In the genomic region with DNA sequence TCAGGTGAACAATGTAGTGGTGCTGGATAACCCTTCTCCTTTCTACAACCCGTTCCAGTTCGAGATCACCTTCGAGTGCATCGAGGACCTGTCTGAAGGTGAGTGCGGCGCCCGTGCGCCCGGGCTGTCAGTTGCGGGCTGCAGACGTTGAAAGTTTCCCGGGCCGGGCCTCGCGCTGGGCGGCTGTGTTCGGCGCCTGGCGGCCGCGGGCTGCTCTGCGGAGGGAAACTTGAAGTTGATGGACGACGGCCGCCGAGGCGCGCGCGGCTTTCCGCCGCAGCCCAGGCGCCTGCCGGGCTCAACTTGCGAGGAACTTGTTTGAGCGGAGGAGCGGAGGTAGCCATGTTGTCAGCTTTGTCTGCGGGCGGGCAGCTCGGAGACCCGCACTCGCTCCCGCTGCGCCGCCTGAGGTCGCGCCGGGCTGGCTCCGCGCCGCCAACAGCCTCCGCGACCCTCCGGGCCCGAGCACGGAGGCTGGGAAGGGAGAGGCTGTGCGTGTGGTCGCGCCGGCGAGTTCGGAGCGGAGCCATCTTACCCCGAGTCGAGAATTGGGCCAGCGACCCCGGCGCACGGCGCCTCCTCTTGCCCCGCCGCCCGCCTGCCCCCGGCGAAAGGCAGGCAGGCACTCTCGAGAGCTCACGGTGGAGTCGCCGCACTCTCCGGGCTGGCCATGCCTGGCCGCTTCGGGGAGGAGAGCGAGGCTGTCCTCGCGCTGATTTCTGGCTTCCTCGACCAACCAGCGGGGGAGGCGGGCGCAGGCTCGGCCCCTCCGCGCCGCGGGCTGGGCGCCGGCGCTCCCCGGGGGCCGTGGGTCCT, we compare ENCODE assay signal across 8 cellular contexts. TPM values are rescaled to one million over a fixed set of nuclear protein-coding genes. Genes with fewer than 3 reads are reported as not detected.
DNase-seq lines count a peak whose midpoint lies in the region; ATAC-seq lines count a peak whose summit lies in the region.

No MANE protein-coding gene starts in this region.

- DNase-seq in 8988T, result peak; percentile 37
- DNase-seq in NCI-H345 treated with DMSO at 0.1 percent for 48 hours (lab: John Stamatoyannopoulos, UW; ENCODE audit: unreplicated experiment), result peak; percentile 29
- DNase-seq in activated CD8-positive, alpha-beta memory T cell treated with anti-CD3 and anti-CD28 coated beads for 4 hours (ENCODE audit: low read depth in 2 of 2), result peak; percentile 19 to 25
- peak; percentile 38 to 40 for DNase-seq in stimulated activated CD8-positive, alpha-beta memory T cell treated with anti-CD3 and anti-CD28 coated beads, Interleukin-15, amount 100 ng/mL, for 48 hours (ENCODE audit: low read depth in 2 of 2)

- H3K27me3 ChIP-seq in endocrine pancreas (ENCODE audit: control insufficient read depth, insufficient read depth, low read length), result no peaks in the 10 kb centered on the region

- ATAC-seq in GM18511 (IDR thresholded peaks at IDR 0.05; ENCODE audit: unreplicated experiment), result peak; percentile 41
- peak; percentile 31 for ATAC-seq in HG02973 (IDR thresholded peaks at IDR 0.05; ENCODE audit: unreplicated experiment)

- H3K9me3 ChIP-seq in endocrine pancreas (ENCODE audit: control insufficient read depth, low read length) (no peaks in the 10 kb centered on the region), mesodermal cell (ENCODE audit: control insufficient read depth, low read length) (no peaks in the 10 kb centered on the region)

- peak overlapping the region; percentile 93 for H3K27ac ChIP-seq in mesodermal cell (ENCODE audit: low read depth, low read length, severe bottlenecking)

- 0% methylated on average over 71 to 72 of the region's 99 CpGs for WGBS in mesodermal cell (ENCODE audit: insufficient coverage in 2 of 2), 2 experiments

- H3K4me3 ChIP-seq in endocrine pancreas (ENCODE audit: control insufficient read depth, insufficient read depth, low read length) (peak overlapping the region; percentile 99), mesodermal cell (ENCODE audit: extremely low read depth, insufficient read depth, low read length, poor library complexity, severe bottlenecking) (peak overlapping the region; percentile 92)

- H3K36me3 ChIP-seq in endocrine pancreas (ENCODE audit: control insufficient read depth, insufficient read depth, low read length) (no peaks in the 10 kb centered on the region), mesodermal cell (ENCODE audit: control insufficient read depth, insufficient read depth, low read length) (peaks cover 29% of the 10 kb centered on the region)

- H3K4me1 ChIP-seq in endocrine pancreas (ENCODE audit: control insufficient read depth, insufficient read depth, low read length) (peaks cover 12% of the 10 kb centered on the region), mesodermal cell (ENCODE audit: control insufficient read depth, insufficient read depth, low read length, poor library complexity, severe bottlenecking) (peaks cover 14% of the 10 kb centered on the region)

- peak overlapping the region; percentile 82 for H3K9ac ChIP-seq in endocrine pancreas (ENCODE audit: control insufficient read depth, insufficient read depth, low read length)

RNA-seq across cellular contexts. Expression of a gene that starts 0.7 kb away (rescaled TPM):
- polyA plus RNA-seq in mesodermal cell (2013, experiment 1 of 2), result 31.1 TPM
- polyA plus RNA-seq in mesodermal cell (2013, experiment 2 of 2), result 29.1 TPM

RNA-seq across cellular contexts. Expression of a gene that starts 40.3 kb away (rescaled TPM):
- polyA plus RNA-seq in mesodermal cell (2013, experiment 1 of 2), result 6.8 TPM
- 7.5 TPM for polyA plus RNA-seq in mesodermal cell (2013, experiment 2 of 2)

Comparison
In these comparisons a context has a peak if more than half of its experiments do, and no peak if none do; other contexts are left out.
1. Peak in every context shown above with its lines: DNase-seq, ATAC-seq, H3K4me3 ChIP-seq and H3K27ac ChIP-seq.